In the genomic region with DNA sequence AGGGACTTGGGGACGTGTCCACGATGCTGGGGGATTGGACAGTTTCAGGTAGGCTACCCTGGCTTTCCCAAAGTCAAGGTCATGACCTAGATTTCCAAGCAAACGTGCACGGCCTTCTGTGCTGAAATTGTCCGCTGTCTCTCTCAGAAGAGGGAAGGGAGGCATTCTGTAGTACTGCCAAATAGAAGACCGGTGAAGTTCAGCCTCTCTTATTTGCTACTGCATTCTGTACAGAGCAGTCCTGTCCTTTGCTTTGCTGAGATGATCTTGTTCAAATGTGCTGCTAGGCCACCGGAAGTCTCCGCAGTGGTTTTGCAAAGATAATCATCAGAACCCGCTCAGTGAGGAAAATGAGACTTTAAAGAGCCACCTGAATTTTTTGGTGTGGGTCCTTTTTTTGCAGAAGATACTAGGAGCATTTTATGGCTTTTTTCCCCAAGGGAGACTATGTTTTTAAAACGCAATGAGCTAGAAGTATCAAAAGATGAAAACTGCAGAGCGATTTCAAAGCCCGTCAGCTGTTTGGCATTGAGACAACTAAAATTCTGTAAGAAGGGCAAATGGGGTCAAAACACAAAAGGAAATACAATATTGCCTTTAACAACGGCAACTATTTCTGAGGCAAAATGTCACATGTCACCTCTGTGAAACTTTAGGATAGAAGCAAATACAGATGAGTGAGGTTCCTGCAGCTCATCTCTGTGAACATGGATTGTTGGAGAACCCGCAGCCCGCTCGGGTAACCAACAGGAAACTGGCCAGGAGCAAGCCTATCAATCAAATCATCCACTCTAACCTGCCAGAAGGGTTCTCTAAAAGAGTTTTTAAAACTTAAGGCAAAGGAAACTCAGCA, we compare ENCODE assay signal across 8 cellular contexts. TPM values are rescaled to one million over a fixed set of nuclear protein-coding genes. Genes with fewer than 3 reads are reported as not detected.
DNase-seq lines count a peak whose midpoint lies in the region; ATAC-seq, FAIRE-seq and TF ChIP-seq lines count a peak whose summit lies in the region.

No MANE protein-coding gene starts in this region.

- POLR2A ChIA-PET in endothelial cell of umbilical vein (lab: Charles Lee): interaction anchor here (0.8 to 1.1 kb wide), 2 partner anchors 27 to 200 kb away, joined by 3 to 9 read pairs; no protein-coding TSS in a partner anchor

- peak overlapping the region; percentile 90 for H3K4me2 ChIP-seq in endothelial cell of umbilical vein (ENCODE audit: insufficient read depth, low read length)

- no peak for TF ChIP-seq POLR2A in endothelial cell of umbilical vein (IDR thresholded peaks at IDR 0.05; ENCODE audit: low read depth, low read length)

- TF ChIP-seq CTCF in endothelial cell of umbilical vein (IDR thresholded peaks at IDR 0.05; ENCODE audit: extremely low read depth in 1 of 2, insufficient read depth in 1 of 2, low read depth in 1 of 2, low read length in 2 of 2): no peak

- peak overlapping the region; percentile 78 for H2AFZ ChIP-seq in endothelial cell of umbilical vein (ENCODE audit: low read depth, low read length)

- CTCF ChIA-PET in endothelial cell of umbilical vein (lab: Charles Lee): interaction anchor here (1.0 to 4.3 kb wide), 8 partner anchors 18 to 201 kb away, joined by 3 to 23 read pairs (median 6); partner anchors contain the start of gene FAM171A1

- peak; percentile 11 to 41 for DNase-seq in activated CD4-positive, alpha-beta T cell treated with anti-CD3 and anti-CD28 coated beads for 4 hours
- DNase-seq in endothelial cell of umbilical vein (ENCODE audit: low read depth, low spot score) (peak; percentile 54), RCC 7860 (ENCODE audit: low spot score) (no peak), NCI-H2196 (lab: John Stamatoyannopoulos, UW; ENCODE audit: unreplicated experiment) (no peak)
- peak; percentile 50 for DNase-seq in stimulated activated CD4-positive, alpha-beta T cell treated with anti-CD3 and anti-CD28 coated beads, Interleukin-4, amount 100 ng/mL, for 24 hours

- H3K9me3 ChIP-seq in HUES6 (ENCODE audit: control insufficient read depth, insufficient read depth, low read depth, low read length): no peaks in the 10 kb centered on the region
- H3K9me3 ChIP-seq in endothelial cell of umbilical vein (replicated peaks; ENCODE audit: control insufficient read depth, insufficient read depth, low read length): no peaks in the 10 kb centered on the region

- peaks cover 10% of the 10 kb centered on the region for H4K20me1 ChIP-seq in endothelial cell of umbilical vein (replicated peaks; ENCODE audit: control insufficient read depth, extremely low read depth, insufficient read depth, low read length)

- peaks cover 36% of the 10 kb centered on the region for H3K79me2 ChIP-seq in endothelial cell of umbilical vein (ENCODE audit: control insufficient read depth, insufficient read depth, low read length)

- no TSS peak for BruUV-seq in endothelial cell of umbilical vein (replicated peaks; lab: Mats Ljungman, UMichigan)

- H3K9me1 ChIP-seq in endothelial cell of umbilical vein (replicated peaks; ENCODE audit: control insufficient read depth, extremely low read depth, insufficient read depth, low read length): no peaks in the 10 kb centered on the region

- intact Hi-C loops in endothelial cell of umbilical vein (cut with micrococcal nuclease): loop anchor here (1.0 to 5.0 kb wide), 2 partner anchors 26 to 218 kb away; no protein-coding TSS in a partner anchor

- FAIRE-seq in endothelial cell of umbilical vein (lab: Jason Lieb, UNC) (peak; percentile 61), RCC 7860 (lab: Jason Lieb, UNC) (no peak)

- H3K9ac ChIP-seq in HUES6 (ENCODE audit: low read length) (no peak overlapping the region), endothelial cell of umbilical vein (replicated peaks; ENCODE audit: extremely low read depth, insufficient read depth, low read length) (peak overlapping the region; percentile 39)

- H3K27ac ChIP-seq in HUES6 (ENCODE audit: low read depth, low read length): no peak overlapping the region
- H3K27ac ChIP-seq in endothelial cell of umbilical vein (ENCODE audit: insufficient read depth, low read depth, low read length): peak overlapping the region; percentile 44

- H3K27me3 ChIP-seq in HUES6 (ENCODE audit: control insufficient read depth, insufficient read depth, low read length) (peaks cover 4% of the 10 kb centered on the region), endothelial cell of umbilical vein (ENCODE audit: control insufficient read depth in 2 of 2, insufficient read depth in 2 of 2, low read length in 2 of 2) (no peaks in the 10 kb centered on the region)

- H3K4me3 ChIP-seq in HUES6 (ENCODE audit: low read depth, low read length): peak overlapping the region; percentile 50; the same call in 1 of the 2 replicates
- peak overlapping the region in 1 of 3 experiments; percentile 41 for H3K4me3 ChIP-seq in endothelial cell of umbilical vein (replicated peaks in 1 of 3; ENCODE audit: insufficient read depth in 1 of 3, low read depth in 1 of 3, low read length in 3 of 3)

- peaks cover 23% of the 10 kb centered on the region for H3K4me1 ChIP-seq in HUES6 (ENCODE audit: control insufficient read depth, insufficient read depth, low read length)
- peaks cover 35% of the 10 kb centered on the region for H3K4me1 ChIP-seq in endothelial cell of umbilical vein (ENCODE audit: control insufficient read depth, extremely low read depth, insufficient read depth, low read length)

- H3K36me3 ChIP-seq in HUES6 (ENCODE audit: control insufficient read depth, insufficient read depth, low read length) (no peaks in the 10 kb centered on the region), endothelial cell of umbilical vein (ENCODE audit: control insufficient read depth in 2 of 2, extremely low read depth in 1 of 2, insufficient read depth in 2 of 2, low read length in 2 of 2) (no peaks in the 10 kb centered on the region)

- dilution Hi-C loops in endothelial cell of umbilical vein (cut with MboI; ENCODE audit: extremely low pct_ligation_motif_present, low sequenced_read_pairs): no loop called here

- ATAC-seq in HG02759 (IDR thresholded peaks at IDR 0.05; ENCODE audit: unreplicated experiment) (no peak), GM18867 (IDR thresholded peaks at IDR 0.05; ENCODE audit: unreplicated experiment) (no peak)

TF ChIP-seq in endothelial cell of umbilical vein, 7 proteins besides CTCF, POLR2A, EP300 and RAD21:
- TF ChIP-seq GATA2 (IDR thresholded peaks at IDR 0.05; ENCODE audit: insufficient read depth, insufficient read length, low read depth, low read length): peak; percentile 86
- TF ChIP-seq JUN (IDR thresholded peaks at IDR 0.05; ENCODE audit: borderline replicate concordance, insufficient read depth, insufficient read length, low read depth): no peak

RNA-seq across cellular contexts. Expression of gene NMT2, which starts 1.3 kb away (rescaled TPM):
- total RNA-seq in endothelial cell of umbilical vein: 109 and 110 TPM in 2 replicates
- polyA plus RNA-seq in endothelial cell of umbilical vein: 31.9 and 39.0 TPM in 2 replicates
- polyA plus RNA-seq in endothelial cell of umbilical vein (2011; cell fraction: cytosol; rRNA removed): 48.3 and 49.3 TPM in 2 replicates
- 78.4 and 107 TPM in 2 replicates for polyA plus RNA-seq in endothelial cell of umbilical vein (2011; cell fraction: nucleus; rRNA removed)
- polyA plus RNA-seq in endothelial cell of umbilical vein (2012): 58.9 and 84.5 TPM in 2 replicates
- 32.7 and 34.9 TPM in 2 replicates for polyA minus RNA-seq in endothelial cell of umbilical vein
- polyA minus RNA-seq in endothelial cell of umbilical vein (2011; cell fraction: cytosol; rRNA and poly(A)+ RNA removed): not detected
- 58.9 and 70.1 TPM in 2 replicates for polyA minus RNA-seq in endothelial cell of umbilical vein (2011; cell fraction: nucleus; rRNA and poly(A)+ RNA removed)

Comparison
In these comparisons a context has a peak if more than half of its experiments do, and no peak if none do; other contexts are left out.
1. DNase-seq: peak in activated CD4-positive, alpha-beta T cell treated with anti-CD3 and anti-CD28 coated beads for 4 hours (2 of 2), endothelial cell of umbilical vein (single experiment) and stimulated activated CD4-positive, alpha-beta T cell treated with anti-CD3 and anti-CD28 coated beads, Interleukin-4, amount 100 ng/mL, for 24 hours (single experiment); none in RCC 7860 (single experiment) and NCI-H2196 (single experiment).